ENCODE assay signal across 25 cellular contexts in the genomic region with DNA sequence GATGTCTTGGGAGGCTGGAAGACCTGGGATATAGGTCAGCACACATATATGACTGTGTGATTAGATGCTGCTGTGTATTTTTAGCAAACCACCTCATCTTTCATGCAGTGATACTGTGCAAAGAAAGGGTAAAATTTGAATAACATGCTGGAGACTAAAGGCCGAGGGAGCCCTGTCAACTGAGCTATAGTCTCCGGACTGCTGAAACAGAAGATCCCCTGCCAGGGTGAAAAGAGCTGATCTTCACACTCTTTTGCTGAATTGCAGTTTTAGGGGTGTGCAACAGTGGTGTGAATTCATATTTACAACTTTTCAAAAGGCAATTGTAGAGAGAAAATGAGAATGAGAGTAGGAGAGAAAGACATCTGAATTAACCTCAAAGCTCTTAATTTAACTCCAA.
"Had no signal": no experiment of that assay in that cellular context is flagged by ENCODE, and none has a peak within 500 bp of the region (broad histone marks: within the 10 kb centered on the region; RNA-seq: fewer than 3 reads in every experiment).

No MANE protein-coding gene starts in this region.

- H3K4me1 ChIP-seq: adrenal gland, heart left ventricle, tibial nerve had no signal

- H3K9me3 Mint-ChIP-seq: activated naive CD8-positive, alpha-beta T cell treated with anti-CD3 and anti-CD28 coated beads for 36 hours; activated T-helper 2 cell treated with anti-CD3 and anti-CD28 coated beads, Interferon-gamma antibody, Interleukin-2, Interleukin-4, amounts not matched to agents 10 μg/mL and 5 μg/mL and 100 μg/mL, durations not matched to agents 14 hours and 24 hours and 36 hours; memory B cell; T-helper 2 cell treated with Interferon-gamma antibody and Interleukin-4, amounts not matched to agents 5 μg/mL and 100 μg/mL, for 36 hours had no signal

- ATAC-seq: activated CD8-positive, alpha-beta memory T cell treated with anti-CD3 and anti-CD28 coated beads, Interleukin-2, amount 10 ng/mL, durations not matched to agents 7 days and 5 days; activated CD8-positive, alpha-beta T cell treated with anti-CD3 and anti-CD28 coated beads, Interleukin-2, amount 10 ng/mL, durations not matched to agents 7 days and 5 days; esophagus mucosa; foreskin keratinocyte; heart left ventricle; naive thymus-derived CD8-positive, alpha-beta T cell had no signal

- H3K4me3 Mint-ChIP-seq: activated B cell treated with CpG ODN at 0.5 μM for 24 hours; activated CD8-positive, alpha-beta memory T cell treated with anti-CD3 and anti-CD28 coated beads, Interleukin-2, amount 10 ng/mL, durations not matched to agents 7 days and 5 days; activated CD8-positive, alpha-beta T cell treated with anti-CD3 and anti-CD28 coated beads, Interleukin-2, amount 10 ng/mL, durations not matched to agents 7 days and 5 days; activated naive CD8-positive, alpha-beta T cell treated with anti-CD3 and anti-CD28 coated beads for 36 hours; memory B cell; naive thymus-derived CD8-positive, alpha-beta T cell; T-helper 2 cell treated with Interferon-gamma antibody and Interleukin-4, amounts not matched to agents 5 μg/mL and 100 μg/mL, for 36 hours had no signal

- H3K27ac Mint-ChIP-seq: activated B cell treated with CpG ODN at 0.5 μM for 24 hours; activated CD8-positive, alpha-beta memory T cell treated with anti-CD3 and anti-CD28 coated beads, Interleukin-2, amount 10 ng/mL, durations not matched to agents 7 days and 5 days; activated CD8-positive, alpha-beta T cell treated with anti-CD3 and anti-CD28 coated beads, Interleukin-2, amount 10 ng/mL, durations not matched to agents 7 days and 5 days; activated naive CD8-positive, alpha-beta T cell treated with anti-CD3 and anti-CD28 coated beads for 36 hours; activated T-helper 2 cell treated with anti-CD3 and anti-CD28 coated beads, Interferon-gamma antibody, Interleukin-2, Interleukin-4, amounts not matched to agents 10 μg/mL and 5 μg/mL and 100 μg/mL, durations not matched to agents 14 hours and 24 hours and 36 hours; memory B cell; naive thymus-derived CD8-positive, alpha-beta T cell; T-helper 2 cell treated with Interferon-gamma antibody and Interleukin-4, amounts not matched to agents 5 μg/mL and 100 μg/mL, for 36 hours had no signal

- H3K36me3 ChIP-seq: adrenal gland, brain microvascular endothelial cell, heart left ventricle, ovary, tibial nerve had no signal

- H3K4me3 ChIP-seq: adrenal gland, heart left ventricle, ovary, tibial nerve had no signal

- H3K9me3 ChIP-seq: adrenal gland, heart left ventricle, ovary, tibial nerve had no signal

- H3K36me3 Mint-ChIP-seq: activated CD8-positive, alpha-beta memory T cell treated with anti-CD3 and anti-CD28 coated beads, Interleukin-2, amount 10 ng/mL, durations not matched to agents 7 days and 5 days; activated naive CD8-positive, alpha-beta T cell treated with anti-CD3 and anti-CD28 coated beads for 36 hours; memory B cell had no signal

- DNase-seq: activated B cell treated with CpG ODN at 0.5 μM for 24 hours; activated CD4-positive, alpha-beta T cell treated with anti-CD3 and anti-CD28 coated beads, Interleukin-2, amount 50 U/mL, for 1 hour; activated CD8-positive, alpha-beta memory T cell treated with anti-CD3 and anti-CD28 coated beads, Interleukin-2, amount 10 ng/mL, durations not matched to agents 7 days and 5 days; activated CD8-positive, alpha-beta T cell treated with anti-CD3 and anti-CD28 coated beads, Interleukin-2, amount 10 ng/mL, durations not matched to agents 7 days and 5 days; activated naive CD4-positive, alpha-beta T cell treated with Interleukin-2 at 50 U/mL for 16 hours; activated naive CD8-positive, alpha-beta T cell treated with anti-CD3 and anti-CD28 coated beads for 36 hours; activated T-cell treated with anti-CD3 and anti-CD28 coated beads, Interleukin-2, amount 50 U/mL, for 48 hours; adrenal gland; aorta; brain microvascular endothelial cell; cortex of kidney; heart left ventricle; hypothalamus; naive thymus-derived CD8-positive, alpha-beta T cell; ovary; stimulated activated CD4-positive, alpha-beta T cell treated with anti-CD3 and anti-CD28 coated beads, Interleukin-15, amount 100 ng/mL, for 24 hours; stimulated activated naive CD4-positive, alpha-beta T cell; T-helper 1 cell had no signal

- H3K27ac ChIP-seq: adrenal gland, brain microvascular endothelial cell, foreskin keratinocyte, heart left ventricle, ovary, tibial nerve had no signal

- H3K27me3 ChIP-seq: adrenal gland, brain microvascular endothelial cell, foreskin keratinocyte, ovary, tibial nerve had no signal

- H3K4me1 Mint-ChIP-seq: activated B cell treated with CpG ODN at 0.5 μM for 24 hours; activated CD8-positive, alpha-beta memory T cell treated with anti-CD3 and anti-CD28 coated beads, Interleukin-2, amount 10 ng/mL, durations not matched to agents 7 days and 5 days; activated naive CD8-positive, alpha-beta T cell treated with anti-CD3 and anti-CD28 coated beads for 36 hours; memory B cell; naive thymus-derived CD8-positive, alpha-beta T cell had no signal

- H3K27me3 Mint-ChIP-seq: progenitor cell of endocrine pancreas had no signal
